ENCODE assay signal across 20 cellular contexts in genomic region chr9:33461474-33461873, GRCh38. TPM values are rescaled to one million over a fixed set of nuclear protein-coding genes. Genes with fewer than 3 reads are reported as not detected.
DNase-seq lines count a peak whose midpoint lies in the region; ATAC-seq and TF ChIP-seq lines count a peak whose summit lies in the region.
"Had no signal": no experiment of that assay in that cellular context is flagged by ENCODE, and none has a peak within 500 bp of the region (broad histone marks: within the 10 kb centered on the region; RNA-seq: fewer than 3 reads in every experiment).

No MANE protein-coding gene starts in this region.

- 32 to 35% methylated on average over 2 to 3 of the region's 3 CpGs for WGBS in esophagus squamous epithelium, 2 donors

- DNase-seq in activated naive CD4-positive, alpha-beta T cell treated with anti-CD3 and anti-CD28 coated beads, Interleukin-2, amount 50 U/mL, for 72 hours (ENCODE audit: low spot score in 2 of 2) = no peak
- no peak for DNase-seq in activated naive CD4-positive, alpha-beta T cell (lab: John Stamatoyannopoulos, UW)
- no peak for DNase-seq in SK-N-MC (ENCODE audit: low read depth, low spot score)
- no peak for DNase-seq in esophagus squamous epithelium (lab: John Stamatoyannopoulos, UW)
- no peak for DNase-seq in effector CD8-positive, alpha-beta T cell (lab: John Stamatoyannopoulos, UW)
- DNase-seq: ACHN; CD8-positive, alpha-beta T cell; DMS 273 treated with DMSO at 0.1 percent for 48 hours; H9; MG63; NCI-H1092 treated with DMSO at 0.1 percent for 48 hours; NCI-H187; NCI-H2171; NCI-H510A; Peyer's patch; SIG-M5 had no signal

- ATAC-seq in activated naive CD4-positive, alpha-beta T cell treated with anti-CD3 and anti-CD28 coated beads, Interleukin-2, amount 50 U/mL, for 72 hours = no peak
- no peak for ATAC-seq in GM21390 (IDR thresholded peaks at IDR 0.05; ENCODE audit: unreplicated experiment)
- ATAC-seq in HG02642 (IDR thresholded peaks at IDR 0.05; ENCODE audit: poor library complexity, unreplicated experiment) = no peak
- ATAC-seq: CD8-positive, alpha-beta T cell had no signal

- H3K27ac ChIP-seq in SK-N-MC (0 out of 2 replicates have a peak overlapping the region, but pooled peaks have one; percentile 13), esophagus squamous epithelium (peak overlapping the region; percentile 74 to 78 (median 76))
- H3K27ac ChIP-seq: KMS-11, Peyer's patch had no signal

- peak overlapping the region; percentile 31 to 42 for H3K27ac Mint-ChIP-seq in activated naive CD4-positive, alpha-beta T cell treated with anti-CD3 and anti-CD28 coated beads, Interleukin-2, amount 50 U/mL, for 72 hours
- H3K27ac Mint-ChIP-seq: H9 had no signal

- H3K4me3 ChIP-seq in SK-N-MC = no peak overlapping the region
- no peak overlapping the region for H3K4me3 ChIP-seq in esophagus squamous epithelium
- H3K4me3 ChIP-seq: MG63, Peyer's patch had no signal

- no peak for TF ChIP-seq CTCF in esophagus squamous epithelium (IDR thresholded peaks at IDR 0.05)

- H3K9me3 ChIP-seq in SK-N-MC (ENCODE audit: low read depth, low read length) (no peaks in the 10 kb centered on the region), esophagus squamous epithelium (no peaks in the 10 kb centered on the region)
- H3K9me3 ChIP-seq: MG63, Peyer's patch had no signal

- intact Hi-C loops in esophagus squamous epithelium (cut with DNase I) = loop anchor here (5.0 kb wide), 1 partner anchor 54 kb away; no protein-coding TSS in a partner anchor

- no peak overlapping the region for H3K9ac ChIP-seq in SK-N-MC (ENCODE audit: insufficient read length)
- H3K9ac ChIP-seq: KMS-11 had no signal

- no peaks in the 10 kb centered on the region for H3K27me3 ChIP-seq in esophagus squamous epithelium
- H3K27me3 ChIP-seq: MG63, Peyer's patch had no signal

- no peaks in the 10 kb centered on the region for H3K9me3 Mint-ChIP-seq in activated naive CD4-positive, alpha-beta T cell treated with anti-CD3 and anti-CD28 coated beads, Interleukin-2, amount 50 U/mL, for 72 hours
- H3K9me3 Mint-ChIP-seq: CD8-positive, alpha-beta T cell; H9 had no signal

- H3K36me3 ChIP-seq in SK-N-MC (ENCODE audit: insufficient read depth, low read length) (peaks cover 54% of the 10 kb centered on the region), esophagus squamous epithelium (peaks cover 30 to 51% (median 43%) of the 10 kb centered on the region in 3 donors)

- TF ChIP-seq POLR2A in esophagus squamous epithelium (IDR thresholded peaks at IDR 0.05) = peak in 1 of 4 donors; percentile 14

- H3K36me3 Mint-ChIP-seq in activated naive CD4-positive, alpha-beta T cell treated with anti-CD3 and anti-CD28 coated beads, Interleukin-2, amount 50 U/mL, for 72 hours = peaks cover 0 to 9% of the 10 kb centered on the region in 2 donors

- H3K4me1 ChIP-seq in esophagus squamous epithelium = peaks cover 20 to 94% (median 47%) of the 10 kb centered on the region in 3 donors

RNA-seq across cellular contexts. Expression of gene NOL6, which starts 12.2 kb away (rescaled TPM):
- 10 to 100 TPM; 34.2 to 40.2 TPM for total RNA-seq in activated naive CD4-positive, alpha-beta T cell treated with anti-CD3 and anti-CD28 coated beads, Interleukin-2, amount 50 U/mL, for 72 hours
- 10 to 100 TPM; 23.6 to 43.7 (median 38.3) TPM for total RNA-seq in esophagus squamous epithelium

RNA-seq across cellular contexts. Expression of gene AQP3, which starts 14.1 kb away (rescaled TPM):
- 10 to 100 TPM in 1 of 2 donors, 1 to 10 TPM in 1; 3.8 to 36.8 TPM for total RNA-seq in activated naive CD4-positive, alpha-beta T cell treated with anti-CD3 and anti-CD28 coated beads, Interleukin-2, amount 50 U/mL, for 72 hours
- total RNA-seq in esophagus squamous epithelium = 1,000 to 10,000 TPM; 1,484 to 2,988 (median 2,291) TPM

RNA-seq across cellular contexts. Expression of gene AQP7, which starts 59.1 kb away (rescaled TPM):
- total RNA-seq in activated naive CD4-positive, alpha-beta T cell treated with anti-CD3 and anti-CD28 coated beads, Interleukin-2, amount 50 U/mL, for 72 hours = under 1 TPM in 1 of 2 donors, not detected in 1; 0.29 TPM
- total RNA-seq in esophagus squamous epithelium = under 1 TPM in 2 of 4 donors, not detected in 2; 0.15 to 0.57 TPM
- total RNA-seq: CD8-positive, alpha-beta T cell; Daoy; H9 had no signal

Comparison
In these comparisons a context has a peak if more than half of its experiments do, and no peak if none do; other contexts are left out.
1. RNA of gene AQP3, which starts 14.1 kb away (total RNA-seq): 1,484 to 2,988 TPM in esophagus squamous epithelium; 3.8 to 36.8 TPM in activated naive CD4-positive, alpha-beta T cell treated with anti-CD3 and anti-CD28 coated beads, Interleukin-2, amount 50 U/mL, for 72 hours; every median in the first group is over 10 times any median in the second.